Comparison of ENCODE assay signal across 1 cellular context in genomic region chr4:47913858-47914218, GRCh38.
TF ChIP-seq lines count a peak whose summit lies in the region.

No MANE protein-coding gene starts in this region.

TF ChIP-seq in WTC11, 78 proteins besides CTCF, POLR2A, EP300 and RAD21 (continued from another document):
- TF ChIP-seq ARID4B (CRISPR knock-in tag; IDR thresholded peaks at IDR 0.05; ENCODE audit: borderline replicate concordance) (no peak), ZNF232 (CRISPR knock-in tag; IDR thresholded peaks at IDR 0.05) (peak; percentile 74; the same call in 1 of the 2 replicates), TEAD1 (CRISPR knock-in tag; IDR thresholded peaks at IDR 0.05) (0 out of 2 replicates have a peak, but pooled peaks have one; percentile 10), ELF4 (CRISPR knock-in tag; IDR thresholded peaks at IDR 0.05; ENCODE audit: low read depth) (peak; percentile 51; the same call in 1 of the 2 replicates)
TF ChIP-seq in WTC11: peak in this region for 8.
